Comparison of ENCODE assay signal across 9 cellular contexts in genomic region chr9:108272350-108272899, GRCh38.
A peak's percentile ranks its signal among the peaks of the same experiment; 100 is the strongest.
DNase-seq lines count a peak whose midpoint lies in the region; ATAC-seq and TF ChIP-seq lines count a peak whose summit lies in the region.
"Had no signal": no experiment of that assay in that cellular context is flagged by ENCODE, and none has a peak within 500 bp of the region (broad histone marks: within the 10 kb centered on the region; RNA-seq: fewer than 3 reads in every experiment).

No MANE protein-coding gene starts in this region.

- peaks cover 5% of the 10 kb centered on the region for H3K9me3 Mint-ChIP-seq in activated T-helper 2 cell treated with anti-CD3 and anti-CD28 coated beads, Interferon-gamma antibody, Interleukin-2, Interleukin-4, amounts not matched to agents 10 μg/mL and 5 μg/mL and 100 μg/mL, durations not matched to agents 14 hours and 24 hours and 36 hours

- intact Hi-C loops in activated T-helper 2 cell treated with anti-CD3 and anti-CD28 coated beads, Interferon-gamma antibody, Interleukin-2, Interleukin-4, amounts not matched to agents 10 μg/mL and 5 μg/mL and 100 μg/mL, durations not matched to agents 14 hours and 24 hours and 36 hours (cut with micrococcal nuclease) = loop anchor here (10.0 kb wide), 1 partner anchor 1698 kb away; no protein-coding TSS in a partner anchor

- H3K4me3 Mint-ChIP-seq in activated T-helper 2 cell treated with anti-CD3 and anti-CD28 coated beads, Interferon-gamma antibody, Interleukin-2, Interleukin-4, amounts not matched to agents 10 μg/mL and 5 μg/mL and 100 μg/mL, durations not matched to agents 14 hours and 24 hours and 36 hours (ENCODE audit: low read depth) = no peak overlapping the region
- H3K4me3 Mint-ChIP-seq: central memory CD8-positive, alpha-beta T cell had no signal

- H3K36me3 Mint-ChIP-seq in activated T-helper 2 cell treated with anti-CD3 and anti-CD28 coated beads, Interferon-gamma antibody, Interleukin-2, Interleukin-4, amounts not matched to agents 10 μg/mL and 5 μg/mL and 100 μg/mL, durations not matched to agents 14 hours and 24 hours and 36 hours (ENCODE audit: low read depth) = no peaks in the 10 kb centered on the region

- peaks cover 28% of the 10 kb centered on the region for H3K4me1 ChIP-seq in foreskin keratinocyte

- ATAC-seq in SK-N-SH treated with all-trans-retinoic acid at 6 μM for 48 hours = peak; percentile 90
- peak; percentile 55 for ATAC-seq in foreskin keratinocyte
- peak; percentile 62 for ATAC-seq in omental fat pad (ENCODE audit: low FRiP score)

- H3K27ac Mint-ChIP-seq in activated T-helper 2 cell treated with anti-CD3 and anti-CD28 coated beads, Interferon-gamma antibody, Interleukin-2, Interleukin-4, amounts not matched to agents 10 μg/mL and 5 μg/mL and 100 μg/mL, durations not matched to agents 14 hours and 24 hours and 36 hours = no peak overlapping the region

- peak overlapping the region; percentile 95 for H3K27ac ChIP-seq in foreskin keratinocyte

- H3K27me3 Mint-ChIP-seq in activated T-helper 2 cell treated with anti-CD3 and anti-CD28 coated beads, Interferon-gamma antibody, Interleukin-2, Interleukin-4, amounts not matched to agents 10 μg/mL and 5 μg/mL and 100 μg/mL, durations not matched to agents 14 hours and 24 hours and 36 hours (ENCODE audit: low read depth) = no peaks in the 10 kb centered on the region
- H3K27me3 Mint-ChIP-seq: central memory CD8-positive, alpha-beta T cell had no signal

- TF ChIP-seq CTCF in foreskin keratinocyte (conservative IDR thresholded peaks at IDR 0.05) (peak; percentile 88), omental fat pad (IDR thresholded peaks at IDR 0.05) (no peak)

- DNase-seq in NCI-H1436 (lab: John Stamatoyannopoulos, UW) (peak; percentile 71), NCI-H1436 treated with DMSO at 0.1 percent for 48 hours (lab: John Stamatoyannopoulos, UW) (no peak), Kasumi-1 (lab: John Stamatoyannopoulos, UW) (peak; percentile 60 to 75), foreskin keratinocyte (peak; percentile 37 to 60), omental fat pad (ENCODE audit: low spot score) (no peak)
- no peak for DNase-seq in activated T-helper 2 cell treated with anti-CD3 and anti-CD28 coated beads, Interferon-gamma antibody, Interleukin-2, Interleukin-4, amounts not matched to agents 10 μg/mL and 5 μg/mL and 100 μg/mL, durations not matched to agents 14 hours and 24 hours and 36 hours (ENCODE audit: low spot score)
- no peak for DNase-seq in activated effector memory CD4-positive, alpha-beta T cell treated with anti-CD3 and anti-CD28 coated beads, Interleukin-2, amount 50 U/mL, for 16 hours

- no peaks in the 10 kb centered on the region for H3K4me1 Mint-ChIP-seq in activated T-helper 2 cell treated with anti-CD3 and anti-CD28 coated beads, Interferon-gamma antibody, Interleukin-2, Interleukin-4, amounts not matched to agents 10 μg/mL and 5 μg/mL and 100 μg/mL, durations not matched to agents 14 hours and 24 hours and 36 hours (ENCODE audit: low read depth)
- H3K4me1 Mint-ChIP-seq: central memory CD8-positive, alpha-beta T cell had no signal

- H3K27me3 ChIP-seq in foreskin keratinocyte = no peaks in the 10 kb centered on the region

TF ChIP-seq in SK-N-SH treated with all-trans-retinoic acid at 6 μM for 48 hours, 23 proteins besides CTCF, POLR2A, EP300 and RAD21 (continues in another document):
- TF ChIP-seq ARNTL (CRISPR knock-in tag; IDR thresholded peaks at IDR 0.05; ENCODE audit: borderline replicate concordance, low read depth) (no peak), ZFP3 (CRISPR knock-in tag; IDR thresholded peaks at IDR 0.05) (no peak), ZNF70 (CRISPR knock-in tag; IDR thresholded peaks at IDR 0.05) (no peak), BACH2 (CRISPR knock-in tag; IDR thresholded peaks at IDR 0.05; ENCODE audit: borderline replicate concordance) (no peak), SNAI2 (CRISPR knock-in tag; IDR thresholded peaks at IDR 0.05) (no peak), GLIS3 (CRISPR knock-in tag; IDR thresholded peaks at IDR 0.05) (no peak), TOX (CRISPR knock-in tag; IDR thresholded peaks at IDR 0.05; ENCODE audit: borderline replicate concordance) (no peak), ZC3H10 (CRISPR knock-in tag; IDR thresholded peaks at IDR 0.05) (no peak), ESRRG (CRISPR knock-in tag; IDR thresholded peaks at IDR 0.05) (no peak), RARB (CRISPR knock-in tag; IDR thresholded peaks at IDR 0.05) (no peak), ISL1 (CRISPR knock-in tag; IDR thresholded peaks at IDR 0.05) (no peak), PPARA (CRISPR knock-in tag; IDR thresholded peaks at IDR 0.05; ENCODE audit: borderline replicate concordance) (no peak), CREB5 (CRISPR knock-in tag; IDR thresholded peaks at IDR 0.05; ENCODE audit: low read depth) (no peak), CSDC2 (CRISPR knock-in tag; IDR thresholded peaks at IDR 0.05) (no peak), ZFP30 (CRISPR knock-in tag; IDR thresholded peaks at IDR 0.05) (no peak)
- TF ChIP-seq, protein P1, sequence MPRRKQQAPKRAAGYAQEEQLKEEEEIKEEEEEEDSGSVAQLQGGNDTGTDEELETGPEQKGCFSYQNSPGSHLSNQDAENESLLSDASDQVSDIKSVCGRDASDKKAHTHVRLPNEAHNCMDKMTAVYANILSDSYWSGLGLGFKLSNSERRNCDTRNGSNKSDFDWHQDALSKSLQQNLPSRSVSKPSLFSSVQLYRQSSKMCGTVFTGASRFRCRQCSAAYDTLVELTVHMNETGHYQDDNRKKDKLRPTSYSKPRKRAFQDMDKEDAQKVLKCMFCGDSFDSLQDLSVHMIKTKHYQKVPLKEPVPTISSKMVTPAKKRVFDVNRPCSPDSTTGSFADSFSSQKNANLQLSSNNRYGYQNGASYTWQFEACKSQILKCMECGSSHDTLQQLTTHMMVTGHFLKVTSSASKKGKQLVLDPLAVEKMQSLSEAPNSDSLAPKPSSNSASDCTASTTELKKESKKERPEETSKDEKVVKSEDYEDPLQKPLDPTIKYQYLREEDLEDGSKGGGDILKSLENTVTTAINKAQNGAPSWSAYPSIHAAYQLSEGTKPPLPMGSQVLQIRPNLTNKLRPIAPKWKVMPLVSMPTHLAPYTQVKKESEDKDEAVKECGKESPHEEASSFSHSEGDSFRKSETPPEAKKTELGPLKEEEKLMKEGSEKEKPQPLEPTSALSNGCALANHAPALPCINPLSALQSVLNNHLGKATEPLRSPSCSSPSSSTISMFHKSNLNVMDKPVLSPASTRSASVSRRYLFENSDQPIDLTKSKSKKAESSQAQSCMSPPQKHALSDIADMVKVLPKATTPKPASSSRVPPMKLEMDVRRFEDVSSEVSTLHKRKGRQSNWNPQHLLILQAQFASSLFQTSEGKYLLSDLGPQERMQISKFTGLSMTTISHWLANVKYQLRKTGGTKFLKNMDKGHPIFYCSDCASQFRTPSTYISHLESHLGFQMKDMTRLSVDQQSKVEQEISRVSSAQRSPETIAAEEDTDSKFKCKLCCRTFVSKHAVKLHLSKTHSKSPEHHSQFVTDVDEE (CRISPR knock-in tag; IDR thresholded peaks at IDR 0.05) = no peak
- TF ChIP-seq, protein P2, sequence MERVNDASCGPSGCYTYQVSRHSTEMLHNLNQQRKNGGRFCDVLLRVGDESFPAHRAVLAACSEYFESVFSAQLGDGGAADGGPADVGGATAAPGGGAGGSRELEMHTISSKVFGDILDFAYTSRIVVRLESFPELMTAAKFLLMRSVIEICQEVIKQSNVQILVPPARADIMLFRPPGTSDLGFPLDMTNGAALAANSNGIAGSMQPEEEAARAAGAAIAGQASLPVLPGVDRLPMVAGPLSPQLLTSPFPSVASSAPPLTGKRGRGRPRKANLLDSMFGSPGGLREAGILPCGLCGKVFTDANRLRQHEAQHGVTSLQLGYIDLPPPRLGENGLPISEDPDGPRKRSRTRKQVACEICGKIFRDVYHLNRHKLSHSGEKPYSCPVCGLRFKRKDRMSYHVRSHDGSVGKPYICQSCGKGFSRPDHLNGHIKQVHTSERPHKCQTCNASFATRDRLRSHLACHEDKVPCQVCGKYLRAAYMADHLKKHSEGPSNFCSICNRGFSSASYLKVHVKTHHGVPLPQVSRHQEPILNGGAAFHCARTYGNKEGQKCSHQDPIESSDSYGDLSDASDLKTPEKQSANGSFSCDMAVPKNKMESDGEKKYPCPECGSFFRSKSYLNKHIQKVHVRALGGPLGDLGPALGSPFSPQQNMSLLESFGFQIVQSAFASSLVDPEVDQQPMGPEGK (CRISPR knock-in tag; IDR thresholded peaks at IDR 0.05; ENCODE audit: borderline replicate concordance) = no peak
- TF ChIP-seq, protein P3, sequence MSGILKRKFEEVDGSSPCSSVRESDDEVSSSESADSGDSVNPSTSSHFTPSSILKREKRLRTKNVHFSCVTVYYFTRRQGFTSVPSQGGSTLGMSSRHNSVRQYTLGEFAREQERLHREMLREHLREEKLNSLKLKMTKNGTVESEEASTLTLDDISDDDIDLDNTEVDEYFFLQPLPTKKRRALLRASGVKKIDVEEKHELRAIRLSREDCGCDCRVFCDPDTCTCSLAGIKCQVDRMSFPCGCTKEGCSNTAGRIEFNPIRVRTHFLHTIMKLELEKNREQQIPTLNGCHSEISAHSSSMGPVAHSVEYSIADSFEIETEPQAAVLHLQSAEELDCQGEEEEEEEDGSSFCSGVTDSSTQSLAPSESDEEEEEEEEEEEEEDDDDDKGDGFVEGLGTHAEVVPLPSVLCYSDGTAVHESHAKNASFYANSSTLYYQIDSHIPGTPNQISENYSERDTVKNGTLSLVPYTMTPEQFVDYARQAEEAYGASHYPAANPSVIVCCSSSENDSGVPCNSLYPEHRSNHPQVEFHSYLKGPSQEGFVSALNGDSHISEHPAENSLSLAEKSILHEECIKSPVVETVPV (CRISPR knock-in tag; IDR thresholded peaks at IDR 0.05) = no peak

Comparison
In these comparisons a context has a peak if more than half of its experiments do, and no peak if none do; other contexts are left out.
1. DNase-seq: peak in NCI-H1436 (single experiment), Kasumi-1 (2 of 2) and foreskin keratinocyte (2 of 2); none in NCI-H1436 treated with DMSO at 0.1 percent for 48 hours (single experiment), omental fat pad (single experiment), activated T-helper 2 cell treated with anti-CD3 and anti-CD28 coated beads, Interferon-gamma antibody, Interleukin-2, Interleukin-4, amounts not matched to agents 10 μg/mL and 5 μg/mL and 100 μg/mL, durations not matched to agents 14 hours and 24 hours and 36 hours (single experiment) and activated effector memory CD4-positive, alpha-beta T cell treated with anti-CD3 and anti-CD28 coated beads, Interleukin-2, amount 50 U/mL, for 16 hours (single experiment).
2. Peak in every context shown above with its lines, with median percentiles within 50 percentile points of each other: ATAC-seq.